23 cellular contexts compared by ENCODE assay signal in genomic region chr6:16198061-16198705, GRCh38. TPM values are rescaled to one million over a fixed set of nuclear protein-coding genes. Genes with fewer than 3 reads are reported as not detected.
"Had no signal": no experiment of that assay in that cellular context is flagged by ENCODE, and none has a peak within 500 bp of the region (broad histone marks: within the 10 kb centered on the region; RNA-seq: fewer than 3 reads in every experiment).

No MANE protein-coding gene starts in this region.

- H3K27me3 ChIP-seq: SJSA1 had no signal

- H3K27ac ChIP-seq: KMS-11, SJSA1, SK-N-MC had no signal

- H3K9me3 ChIP-seq: SJSA1 had no signal

- H3K36me3 ChIP-seq: SJSA1 had no signal

- DNase-seq: IMR-90, Kasumi-1, MM.1S, NCI-H1092 treated with DMSO at 0.1 percent for 48 hours, NCI-H1436, NCI-H187, NCI-H2029, NCI-H2081 treated with DMSO at 0.1 percent for 48 hours, NCI-H2171, NCI-H226, NCI-H446, NCI-H510A, NCI-H524 treated with DMSO at 0.1 percent for 48 hours, NCI-H69, NCI-H774, Right ventricle myocardium superior, RPMI8226, SIG-M5 had no signal

- H3K9ac ChIP-seq: KMS-11 had no signal

- H3K4me1 ChIP-seq: SJSA1 had no signal

- FAIRE-seq: HepG2, RCC 7860 had no signal

- H3K4me3 ChIP-seq: SJSA1, SK-N-MC had no signal

RNA-seq across cellular contexts. Expression of gene GMPR, which starts 40.2 kb away (rescaled TPM):
- total RNA-seq: HepG2 had no signal
- polyA plus RNA-seq: HepG2 had no signal
